Comparison of ENCODE assay signal across 23 cellular contexts in the genomic region with DNA sequence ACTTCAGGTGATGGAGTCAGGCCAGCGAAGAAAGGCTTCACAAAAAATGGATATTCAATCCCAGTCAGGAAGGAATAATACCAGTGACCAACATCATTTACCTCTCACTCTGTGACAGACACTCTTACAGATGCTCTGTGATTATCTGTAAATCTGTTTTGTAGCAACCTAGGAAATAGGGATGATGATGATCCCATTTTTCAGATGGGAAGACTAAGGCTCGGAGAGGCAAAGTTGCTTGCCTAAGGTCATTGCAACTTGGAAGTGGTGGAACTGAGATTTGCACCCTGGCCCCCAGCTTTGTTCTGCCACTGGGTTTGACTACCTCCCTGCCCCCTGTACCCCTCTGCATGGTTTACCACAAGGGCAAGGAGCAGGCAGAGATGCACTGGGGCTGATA.
"Had no signal": no experiment of that assay in that cellular context is flagged by ENCODE, and none has a peak within 500 bp of the region (broad histone marks: within the 10 kb centered on the region; RNA-seq: fewer than 3 reads in every experiment).

No MANE protein-coding gene starts in this region.

- H3K27me3 ChIP-seq: MG63 had no signal

- FAIRE-seq: HTR-8/SVneo, RCC 7860 had no signal

- H3K4me2 ChIP-seq: SK-N-SH had no signal

- H3K4me3 ChIP-seq: MG63 had no signal

- DNase-seq: Karpas-422, KG1, MG63, NCI-H1092, NCI-H1105 treated with DMSO at 0.1 percent for 48 hours, NCI-H1417 treated with DMSO at 0.1 percent for 48 hours, NCI-H146, NCI-H1694 treated with DMSO at 0.1 percent for 48 hours, NCI-H1930, NCI-H2081, NCI-H2107, NCI-H2227 treated with DMSO at 0.1 percent for 48 hours, NCI-H524, NCI-H69, NCI-H774, Right ventricle myocardium superior, RPMI8226, SIG-M5, SK-N-SH, SW 1271 had no signal

- H3K36me3 ChIP-seq: MG63 had no signal

- H3K9me3 ChIP-seq: MG63, SK-N-SH had no signal

- H3K9ac ChIP-seq: SK-N-SH had no signal

- H3K27ac ChIP-seq: HL-60 had no signal
